In genomic region chr11:34501500-34501899, GRCh38 we compare ENCODE assay signal across 1 cellular context.
TF ChIP-seq lines count a peak whose summit lies in the region.

No MANE protein-coding gene starts in this region.

TF ChIP-seq in HepG2, 621 proteins besides CTCF, POLR2A, EP300 and RAD21 (continued from another document):
- TF ChIP-seq ARID5B (CRISPR knock-in tag; IDR thresholded peaks at IDR 0.05) (peak; percentile 88), ZHX1 (CRISPR knock-in tag; IDR thresholded peaks at IDR 0.05; ENCODE audit: low read depth) (no peak), AKNA (CRISPR knock-in tag; IDR thresholded peaks at IDR 0.05; ENCODE audit: borderline replicate concordance) (no peak), ZNF12 (CRISPR knock-in tag; IDR thresholded peaks at IDR 0.05) (0 out of 2 replicates have a peak, but pooled peaks have one; percentile 45), ZNF761 (CRISPR knock-in tag; conservative IDR thresholded peaks at IDR 0.05) (no peak), POGZ (CRISPR knock-in tag; IDR thresholded peaks at IDR 0.05) (0 out of 2 replicates have a peak, but pooled peaks have one; percentile 12), TEAD3 (CRISPR knock-in tag; optimal IDR thresholded peaks at IDR 0.05; ENCODE audit: borderline replicate concordance) (peak; percentile 67), SAP130 (CRISPR knock-in tag; IDR thresholded peaks at IDR 0.05; ENCODE audit: low read depth) (peak; percentile 68), PPARG (CRISPR knock-in tag; conservative IDR thresholded peaks at IDR 0.05) (0 out of 2 replicates have a peak, but pooled peaks have one; percentile 30)
